Comparison of ENCODE assay signal across 1 cellular context in genomic region chr13:79405501-79405830, GRCh38.
TF ChIP-seq lines count a peak whose summit lies in the region.

No MANE protein-coding gene starts in this region.

TF ChIP-seq in GM12878, 131 proteins besides CTCF, POLR2A, EP300 and RAD21 (continued from another document):
- TF ChIP-seq ZBTB4 (CRISPR knock-in tag; IDR thresholded peaks at IDR 0.05) (no peak), SMARCA5 (IDR thresholded peaks at IDR 0.05) (no peak), NFYA (IDR thresholded peaks at IDR 0.05; ENCODE audit: borderline replicate concordance, low read depth, low read length) (no peak), BCLAF1 (IDR thresholded peaks at IDR 0.05) (no peak), WRNIP1 (IDR thresholded peaks at IDR 0.05; ENCODE audit: borderline replicate concordance, low read depth, low read length) (no peak), RUNX3 (IDR thresholded peaks at IDR 0.05; ENCODE audit: low read length) (no peak; the same call in 1 of the 2 replicates), ZNF687 (IDR thresholded peaks at IDR 0.05) (no peak), NFXL1 (IDR thresholded peaks at IDR 0.05; ENCODE audit: borderline replicate concordance) (no peak), PRDM15 (CRISPR knock-in tag; IDR thresholded peaks at IDR 0.05) (no peak)
